In genomic region chr16:68147438-68147837, GRCh38 we compare ENCODE assay signal across 23 cellular contexts.
DNase-seq lines count a peak whose midpoint lies in the region; ATAC-seq, FAIRE-seq and TF ChIP-seq lines count a peak whose summit lies in the region.
"Had no signal": no experiment of that assay in that cellular context is flagged by ENCODE, and none has a peak within 500 bp of the region (broad histone marks: within the 10 kb centered on the region; RNA-seq: fewer than 3 reads in every experiment).

No MANE protein-coding gene starts in this region.

- H2AFZ ChIP-seq in HepG2 (ENCODE audit: low read length) = no peak overlapping the region

- in situ Hi-C loops in HepG2 (cut with HindIII; ENCODE audit: extremely low pct_ligation_motif_present, low pct_unique_long_range_greater_than_20kb) = no loop called here

- TF ChIP-seq RAD21 in HepG2 (CRISPR knock-in tag; IDR thresholded peaks at IDR 0.05) = no peak

- H3K27me3 Mint-ChIP-seq in activated naive CD8-positive, alpha-beta T cell treated with anti-CD3 and anti-CD28 coated beads for 36 hours = no peaks in the 10 kb centered on the region
- H3K27me3 Mint-ChIP-seq: memory B cell had no signal

- H3K4me1 ChIP-seq in HepG2 (ENCODE audit: insufficient read depth, low read length) (peaks cover 13% of the 10 kb centered on the region), right lobe of liver (peaks cover 0 to 19% (median 0%) of the 10 kb centered on the region in 4 donors)
- H3K4me1 ChIP-seq: colonic mucosa, prostate gland, SJCRH30 had no signal

- H3K27ac Mint-ChIP-seq in activated naive CD8-positive, alpha-beta T cell treated with anti-CD3 and anti-CD28 coated beads for 36 hours = peak overlapping the region; percentile 8
- H3K27ac Mint-ChIP-seq: endodermal cell, memory B cell had no signal

- ATAC-seq in HepG2 = no peak
- no peak for ATAC-seq in right lobe of liver
- ATAC-seq: Panc1 had no signal

- FAIRE-seq in HepG2 (lab: Jason Lieb, UNC) = no peak
- FAIRE-seq: H54 had no signal

- TF ChIP-seq CTCF in HepG2 (CRISPR knock-in tag; IDR thresholded peaks at IDR 0.05) (no peak), right lobe of liver (IDR thresholded peaks at IDR 0.05) (no peak), fibroblast of mammary gland (conservative IDR thresholded peaks at IDR 0.05; ENCODE audit: control insufficient read depth, insufficient read depth, low read depth, low read length) (no peak)

- H3K27ac ChIP-seq in HepG2 (ENCODE audit: extremely low read length, insufficient read depth, low read length) = peak overlapping the region; percentile 34
- no peak overlapping the region for H3K27ac ChIP-seq in right lobe of liver
- no peak overlapping the region for H3K27ac ChIP-seq in caudate nucleus (ENCODE audit: low read depth, low read length)
- H3K27ac ChIP-seq: body of pancreas, colonic mucosa, prostate gland, SJCRH30 had no signal

- H3K36me3 ChIP-seq in HepG2 (replicated peaks in 1 of 2; ENCODE audit: control insufficient read depth in 1 of 2, insufficient read depth in 2 of 2, low read length in 2 of 2) (peaks cover 7 to 27% of the 10 kb centered on the region in 2 experiments), right lobe of liver (no peaks in the 10 kb centered on the region)
- H3K36me3 ChIP-seq: colonic mucosa, prostate gland had no signal

- H3K9me3 ChIP-seq in HepG2 (ENCODE audit: low read length) (no peaks in the 10 kb centered on the region), right lobe of liver (no peaks in the 10 kb centered on the region)
- H3K9me3 ChIP-seq: body of pancreas, colonic mucosa, prostate gland, SJCRH30 had no signal

- peaks cover 38% of the 10 kb centered on the region for H3K4me1 Mint-ChIP-seq in activated naive CD8-positive, alpha-beta T cell treated with anti-CD3 and anti-CD28 coated beads for 36 hours
- H3K4me1 Mint-ChIP-seq: endodermal cell had no signal

- WGBS in HepG2 (ENCODE audit: low lambda C conversion rate) = 98% methylated on average over 1 of the region's 1 CpG
- 91% methylated on average over 1 of the region's 1 CpG for WGBS in right lobe of liver (ENCODE audit: insufficient coverage, low coverage, low lambda C conversion rate, missing lambda C conversion rate)

- peaks cover 43% of the 10 kb centered on the region for H3K79me2 ChIP-seq in HepG2 (ENCODE audit: insufficient read depth, low read length)

- no TSS peak for BruUV-seq in HepG2 (replicated peaks; lab: Mats Ljungman, UMichigan)

- POLR2A ChIA-PET in HepG2 (lab: Yijun Ruan, JAX) = no interaction called here

- H3K4me3 ChIP-seq in HepG2 (replicated peaks in 1 of 3; ENCODE audit: insufficient read depth in 1 of 3, low read depth in 2 of 3, low read length in 3 of 3) (no peak overlapping the region), right lobe of liver (no peak overlapping the region), fibroblast of mammary gland (ENCODE audit: control insufficient read depth, low read depth, low read length) (no peak overlapping the region)
- H3K4me3 ChIP-seq: body of pancreas, colonic mucosa, prostate gland, SJCRH30 had no signal

- intact Hi-C loops in HepG2 (cut with micrococcal nuclease; ENCODE audit: unreplicated experiment) (no loop called here), right lobe of liver (cut with DNase I) (no loop called here)

- no peak overlapping the region for H3K4me2 ChIP-seq in HepG2 (ENCODE audit: low read depth, low read length)

- no peak overlapping the region for H3K9ac ChIP-seq in HepG2 (ENCODE audit: insufficient read depth, low read depth, low read length)

- H3K36me3 Mint-ChIP-seq in activated naive CD8-positive, alpha-beta T cell treated with anti-CD3 and anti-CD28 coated beads for 36 hours = peaks cover 14% of the 10 kb centered on the region

- DNase-seq in HepG2 (ENCODE audit: low spot score) = no peak
- DNase-seq in right lobe of liver = no peak
- DNase-seq in activated naive CD8-positive, alpha-beta T cell treated with anti-CD3 and anti-CD28 coated beads for 36 hours = no peak
- peak; percentile 3 for DNase-seq in fibroblast of mammary gland (ENCODE audit: low read depth)
- DNase-seq in cerebellum (ENCODE audit: low spot score) = no peak
- DNase-seq in caudate nucleus (lab: John Stamatoyannopoulos, UW) = no peak
- DNase-seq in NCI-H1694 (lab: John Stamatoyannopoulos, UW) = no peak
- DNase-seq: activated CD4-positive, alpha-beta T cell treated with anti-CD3 and anti-CD28 coated beads for 4 hours; body of pancreas; colonic mucosa; EL; endodermal cell; left cardiac atrium; NCI-H1105; NCI-H2081; NCI-H446; SJCRH30; stimulated activated CD8-positive, alpha-beta memory T cell treated with anti-CD3 and anti-CD28 coated beads, Interleukin-4, amount 100 ng/mL, for 48 hours; trophoblast cell had no signal

- no peak for TF ChIP-seq POLR2A in HepG2 (IDR thresholded peaks at IDR 0.05; ENCODE audit: insufficient read depth in 1 of 2, low read depth in 2 of 2, low read length in 2 of 2)
- no peak for TF ChIP-seq POLR2A in right lobe of liver (IDR thresholded peaks at IDR 0.05)

- CTCF ChIA-PET in HepG2 (lab: Yijun Ruan, JAX; ENCODE audit: low intra/inter-chr PET ratio, low total read pairs) = no interaction called here

- no peak overlapping the region for H3K4me3 Mint-ChIP-seq in activated naive CD8-positive, alpha-beta T cell treated with anti-CD3 and anti-CD28 coated beads for 36 hours
- H3K4me3 Mint-ChIP-seq: endodermal cell, memory B cell had no signal

- H3K27me3 ChIP-seq in HepG2 (ENCODE audit: control insufficient read depth in 1 of 2, insufficient read depth in 2 of 2, low read length in 2 of 2) (no peaks in the 10 kb centered on the region), right lobe of liver (no peaks in the 10 kb centered on the region)
- H3K27me3 ChIP-seq: body of pancreas, colonic mucosa, SJCRH30 had no signal

- TF ChIP-seq EP300 in HepG2 (IDR thresholded peaks at IDR 0.05; ENCODE audit: low read depth in 2 of 2, low read length in 2 of 2) = no peak
- TF ChIP-seq EP300 in HepG2 (CRISPR knock-in tag; IDR thresholded peaks at IDR 0.05; ENCODE audit: borderline replicate concordance) = no peak

- no peaks in the 10 kb centered on the region for H3K9me3 Mint-ChIP-seq in activated naive CD8-positive, alpha-beta T cell treated with anti-CD3 and anti-CD28 coated beads for 36 hours
- H3K9me3 Mint-ChIP-seq: endodermal cell, memory B cell had no signal

- H4K20me1 ChIP-seq in HepG2 (ENCODE audit: insufficient read depth, low read length) = no peaks in the 10 kb centered on the region

TF ChIP-seq in HepG2, 621 proteins besides CTCF, POLR2A, EP300 and RAD21 (continues in another document):
- TF ChIP-seq NFE2L2 (IDR thresholded peaks at IDR 0.05; ENCODE audit: low read length) (no peak), ZNF678 (CRISPR knock-in tag; IDR thresholded peaks at IDR 0.05) (no peak), ZNF800 (CRISPR knock-in tag; IDR thresholded peaks at IDR 0.05) (no peak), ZNF121 (CRISPR knock-in tag; IDR thresholded peaks at IDR 0.05) (no peak), GMEB1 (CRISPR knock-in tag; IDR thresholded peaks at IDR 0.05; ENCODE audit: borderline replicate concordance) (no peak), ZBTB20 (CRISPR knock-in tag; IDR thresholded peaks at IDR 0.05; ENCODE audit: borderline replicate concordance, low read depth) (no peak), ZNF703 (CRISPR knock-in tag; IDR thresholded peaks at IDR 0.05; ENCODE audit: borderline replicate concordance) (no peak), ZNF572 (CRISPR knock-in tag; IDR thresholded peaks at IDR 0.05) (no peak), WIZ (CRISPR knock-in tag; IDR thresholded peaks at IDR 0.05) (no peak), DZIP1 (CRISPR knock-in tag; IDR thresholded peaks at IDR 0.05) (no peak)
